1 cellular context compared by ENCODE assay signal in the genomic region with DNA sequence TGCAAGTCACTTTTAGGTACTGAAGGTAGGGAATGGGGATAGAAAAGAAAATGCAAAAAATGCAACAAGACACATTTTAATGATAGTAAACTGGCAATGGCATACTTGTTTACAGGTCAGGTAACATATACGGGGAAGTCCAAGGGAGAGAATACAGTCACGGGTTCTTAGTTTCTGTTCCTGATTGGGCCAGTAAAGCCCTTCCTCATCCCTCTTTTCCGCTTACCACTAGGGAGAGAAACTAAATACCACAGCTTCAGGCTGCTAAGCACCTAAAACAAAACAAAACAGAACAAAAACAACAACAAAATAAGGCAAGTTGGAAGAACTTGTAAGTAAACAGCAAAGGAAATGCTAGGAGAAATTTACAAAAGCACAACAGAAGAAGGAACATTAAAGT.
TF ChIP-seq lines count a peak whose summit lies in the region.

No MANE protein-coding gene starts in this region.

TF ChIP-seq in GM12878, 131 proteins besides CTCF, POLR2A, EP300 and RAD21 (continued from another document):
- TF ChIP-seq RUNX3 (IDR thresholded peaks at IDR 0.05; ENCODE audit: low read length) (peak; percentile 41; the same call in 1 of the 2 replicates), STAT3 (IDR thresholded peaks at IDR 0.05; ENCODE audit: low read depth, low read length) (no peak), BRCA1 (IDR thresholded peaks at IDR 0.05; ENCODE audit: low read depth, low read length) (no peak), EZH2 (IDR thresholded peaks at IDR 0.05; ENCODE audit: borderline replicate concordance, control insufficient read depth, low read depth, low read length) (no peak)
- TF ChIP-seq, protein P1, sequence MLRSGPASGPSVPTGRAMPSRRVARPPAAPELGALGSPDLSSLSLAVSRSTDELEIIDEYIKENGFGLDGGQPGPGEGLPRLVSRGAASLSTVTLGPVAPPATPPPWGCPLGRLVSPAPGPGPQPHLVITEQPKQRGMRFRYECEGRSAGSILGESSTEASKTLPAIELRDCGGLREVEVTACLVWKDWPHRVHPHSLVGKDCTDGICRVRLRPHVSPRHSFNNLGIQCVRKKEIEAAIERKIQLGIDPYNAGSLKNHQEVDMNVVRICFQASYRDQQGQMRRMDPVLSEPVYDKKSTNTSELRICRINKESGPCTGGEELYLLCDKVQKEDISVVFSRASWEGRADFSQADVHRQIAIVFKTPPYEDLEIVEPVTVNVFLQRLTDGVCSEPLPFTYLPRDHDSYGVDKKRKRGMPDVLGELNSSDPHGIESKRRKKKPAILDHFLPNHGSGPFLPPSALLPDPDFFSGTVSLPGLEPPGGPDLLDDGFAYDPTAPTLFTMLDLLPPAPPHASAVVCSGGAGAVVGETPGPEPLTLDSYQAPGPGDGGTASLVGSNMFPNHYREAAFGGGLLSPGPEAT (IDR thresholded peaks at IDR 0.05; ENCODE audit: low read depth), result peak; percentile 74
